In the genomic region with DNA sequence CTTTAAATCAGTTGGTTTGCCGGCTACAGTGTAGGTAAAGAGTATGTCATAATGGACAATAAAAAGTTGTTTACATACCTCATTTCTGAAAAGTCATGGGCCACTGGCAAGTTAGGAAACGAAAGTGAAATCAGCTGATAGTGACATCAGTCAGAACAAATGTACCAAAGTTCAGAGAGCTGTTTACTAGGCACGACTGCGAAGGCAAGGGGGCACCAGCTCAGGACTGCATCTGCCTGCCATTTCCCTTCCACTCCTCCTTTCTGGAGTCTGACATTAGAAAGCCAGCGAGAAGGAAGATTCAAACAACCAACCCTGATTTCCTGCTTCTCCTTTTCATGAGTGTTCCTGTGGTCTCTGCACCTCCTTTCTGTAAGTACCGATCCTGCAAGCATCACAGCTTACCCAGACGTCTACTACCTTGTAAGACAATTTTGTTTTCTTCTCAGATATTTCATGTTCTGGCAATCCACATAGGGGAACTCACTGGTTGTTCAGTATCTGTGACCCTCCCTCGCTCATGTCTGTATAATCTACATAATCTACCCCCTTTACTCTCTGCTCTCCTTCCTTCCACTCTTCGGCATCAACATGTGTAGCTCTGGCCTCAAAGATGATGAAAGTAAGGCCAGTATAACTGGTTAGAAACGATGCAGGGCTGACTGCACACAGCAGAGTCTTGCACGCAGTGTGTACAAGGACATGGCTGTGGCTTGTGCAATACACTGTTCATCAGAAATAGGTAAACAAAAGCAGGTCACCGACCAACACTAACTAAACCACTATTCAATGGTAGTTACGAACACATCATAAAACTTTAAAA, we compare ENCODE assay signal across 8 cellular contexts. TPM values are rescaled to one million over a fixed set of nuclear protein-coding genes. Genes with fewer than 3 reads are reported as not detected.
A peak's percentile ranks its signal among the peaks of the same experiment; 100 is the strongest.
DNase-seq lines count a peak whose midpoint lies in the region; ATAC-seq and TF ChIP-seq lines count a peak whose summit lies in the region.

TMEM140 (plus strand) TSS at position 174 of the 823 bp plus-strand sequence. CDS start 16,370 bp downstream, outside the sequence.

- no peaks in the 10 kb centered on the region for H3K9me3 ChIP-seq in trophoblast cell (ENCODE audit: insufficient read depth, low read depth, low read length)

- H2BK120ac ChIP-seq in trophoblast cell (ENCODE audit: insufficient read depth, low read length, poor library complexity): no peak within 1 kb of the TSS

- no peak within 1 kb of the TSS for H3K27ac ChIP-seq in trophoblast cell (ENCODE audit: low read depth, low read length)

- H2AFZ ChIP-seq in trophoblast cell (ENCODE audit: insufficient read depth, low read length, poor library complexity): no peak within 1 kb of the TSS

- no peaks in the 10 kb centered on the region for H3K4me1 ChIP-seq in trophoblast cell (ENCODE audit: control insufficient read depth in 1 of 2, insufficient read depth in 2 of 2, low read length in 2 of 2)

- no peak within 1 kb of the TSS for H3K9ac ChIP-seq in trophoblast cell (ENCODE audit: low read length)

- H4K12ac ChIP-seq in trophoblast cell (ENCODE audit: low read depth, low read length): no peak within 1 kb of the TSS

- H2BK12ac ChIP-seq in trophoblast cell (ENCODE audit: low read length): no peak within 1 kb of the TSS

- ATAC-seq in GM21737 (IDR thresholded peaks at IDR 0.05; ENCODE audit: unreplicated experiment): peak; percentile 65

- H3K4me2 ChIP-seq in trophoblast cell (ENCODE audit: low read length): no peak within 1 kb of the TSS

- peak within 1 kb of the TSS; percentile 46 for H2BK5ac ChIP-seq in trophoblast cell (ENCODE audit: low read depth, low read length, poor library complexity)

- H3K18ac ChIP-seq in trophoblast cell (ENCODE audit: low read length): no peak within 1 kb of the TSS

- no peak within 1 kb of the TSS for H3K14ac ChIP-seq in trophoblast cell (ENCODE audit: low read length)

- peak; percentile 19 for TF ChIP-seq POLR2A in GM10847 (IDR thresholded peaks at IDR 0.05; ENCODE audit: extremely low read depth, insufficient read length)

- peak; percentile 6 for TF ChIP-seq CTCF in fibroblast of mammary gland (conservative IDR thresholded peaks at IDR 0.05; ENCODE audit: control insufficient read depth, insufficient read depth, low read depth, low read length)

- no peak within 1 kb of the TSS for H3K4ac ChIP-seq in trophoblast cell (ENCODE audit: low read depth, low read length)

- no peaks in the 10 kb centered on the region for H3K36me3 ChIP-seq in trophoblast cell (ENCODE audit: control insufficient read depth in 1 of 2, insufficient read depth in 2 of 2, low read length in 2 of 2)

- H3K4me3 ChIP-seq in fibroblast of mammary gland (ENCODE audit: control insufficient read depth, low read depth, low read length): peak within 1 kb of the TSS; percentile 44
- no peak within 1 kb of the TSS for H3K4me3 ChIP-seq in trophoblast cell (ENCODE audit: low read depth, low read length)

- no peak within 1 kb of the TSS for H3K23ac ChIP-seq in trophoblast cell (ENCODE audit: low read length)

- H3K79me1 ChIP-seq in trophoblast cell (ENCODE audit: low read length): no peaks in the 10 kb centered on the region

- no peaks in the 10 kb centered on the region for H3K27me3 ChIP-seq in trophoblast cell (ENCODE audit: insufficient read depth, low read length)

- H3K79me2 ChIP-seq in trophoblast cell (ENCODE audit: control insufficient read depth, insufficient read depth, low read length, poor library complexity): no peaks in the 10 kb centered on the region

- no peak within 1 kb of the TSS for H4K91ac ChIP-seq in trophoblast cell (ENCODE audit: low read depth, low read length)

- peak within 1 kb of the TSS; percentile 42 for H4K8ac ChIP-seq in trophoblast cell (ENCODE audit: low read depth, low read length)

- H2AK5ac ChIP-seq in trophoblast cell (ENCODE audit: low read length): no peak within 1 kb of the TSS

- WGBS in trophoblast cell (ENCODE audit: extremely low coverage, insufficient coverage, insufficient read length): no CpG with 5 or more reads among the region's 13 CpGs

- DNase-seq in LoVo (ENCODE audit: low spot score): peak; percentile 81
- peak; percentile 50 for DNase-seq in activated CD8-positive, alpha-beta memory T cell treated with anti-CD3 and anti-CD28 coated beads, Interleukin-2, amount 50 U/mL, for 4 hours
- peak; percentile 89 for DNase-seq in fibroblast of mammary gland (ENCODE audit: low read depth)
- DNase-seq in trophoblast cell: peak; percentile 52 to 76
- DNase-seq in NCI-H748 treated with DMSO at 0.1 percent for 48 hours (lab: John Stamatoyannopoulos, UW): no peak
- no peak for DNase-seq in GM19238 (ENCODE audit: insufficient read length, low spot score)

RNA-seq across cellular contexts. Expression of gene TMEM140, which starts in this region (rescaled TPM):
- polyA plus RNA-seq in trophoblast cell (2013): 0.25 and 0.26 TPM in 2 replicates

Comparison
In these comparisons a context has a peak if more than half of its experiments do, and no peak if none do; other contexts are left out.
1. DNase-seq: peak in LoVo (single experiment), activated CD8-positive, alpha-beta memory T cell treated with anti-CD3 and anti-CD28 coated beads, Interleukin-2, amount 50 U/mL, for 4 hours (single experiment), fibroblast of mammary gland (single experiment) and trophoblast cell (2 of 2); none in NCI-H748 treated with DMSO at 0.1 percent for 48 hours (single experiment) and GM19238 (single experiment).